Comparison of ENCODE assay signal across 8 cellular contexts in the genomic region with DNA sequence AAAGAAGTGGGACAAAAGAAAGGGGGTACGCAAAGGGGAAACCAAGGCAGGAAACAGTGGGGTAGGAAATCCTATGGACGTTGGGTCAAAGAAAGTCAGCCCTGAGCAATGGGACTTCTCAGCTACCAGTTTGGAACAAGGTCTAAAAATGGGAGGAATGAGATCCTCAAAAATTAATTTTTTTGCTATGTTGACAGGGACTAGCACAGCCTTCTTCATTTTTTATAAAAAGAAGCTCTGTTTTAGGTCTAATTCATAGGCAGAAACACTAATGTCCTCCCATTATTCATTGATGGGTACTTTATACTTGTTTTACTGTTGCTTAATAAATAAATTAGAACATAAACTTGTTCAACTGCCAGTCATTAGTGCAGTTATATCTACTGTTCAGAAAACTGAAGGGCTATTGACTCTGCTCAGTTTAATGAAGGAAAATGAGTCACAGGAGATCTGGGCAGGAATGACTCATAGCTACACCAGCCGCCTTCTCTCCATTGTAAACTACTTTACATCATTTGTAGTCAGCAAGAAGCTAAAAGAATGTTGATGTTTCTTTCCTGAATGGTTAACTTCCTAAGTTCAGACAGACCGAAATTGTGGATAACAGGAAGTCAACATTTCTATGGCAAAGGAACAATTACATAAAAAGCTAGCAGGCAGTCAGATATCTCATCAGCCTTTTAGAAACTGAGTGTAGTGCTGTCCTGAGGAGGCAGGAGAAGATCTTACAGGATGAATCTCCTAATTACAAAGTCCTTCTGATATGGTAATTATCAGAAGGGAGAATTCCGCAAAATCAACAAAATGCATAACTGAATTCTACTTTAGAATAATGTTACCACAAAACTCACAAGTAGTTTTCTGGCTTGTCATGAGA.
DNase-seq lines count a peak whose midpoint lies in the region; ATAC-seq and TF ChIP-seq lines count a peak whose summit lies in the region.

No MANE protein-coding gene starts in this region.

- POLR2A ChIA-PET in IMR-90 (lab: Charles Lee; ENCODE audit: unreplicated experiment): no interaction called here

- in situ Hi-C loops in IMR-90 (cut with MboI; ENCODE audit: low sequenced_read_pairs): no loop called here

- H3K4me3 ChIP-seq in IMR-90 (ENCODE audit: insufficient read depth, low read depth, low read length) (no peak overlapping the region), mesendoderm (ENCODE audit: low read length) (no peak overlapping the region)

- H2BK5ac ChIP-seq in IMR-90 (ENCODE audit: low read depth, low read length, poor library complexity, severe bottlenecking) (no peak overlapping the region), mesendoderm (ENCODE audit: low read length) (no peak overlapping the region)

- DNase-seq in COLO829 (ENCODE audit: low spot score): peak; percentile 81
- peak; percentile 93 for DNase-seq in IMR-90
- DNase-seq in dermis blood vessel endothelial cell: peak; percentile 96
- DNase-seq in mesendoderm: peak; percentile 65
- DNase-seq in NCI-H1694 treated with DMSO at 0.1 percent for 48 hours (lab: John Stamatoyannopoulos, UW): no peak
- DNase-seq in NCI-H2107 (lab: John Stamatoyannopoulos, UW): no peak

- H2AK9ac ChIP-seq in IMR-90 (replicated peaks; ENCODE audit: low read depth, low read length, poor library complexity): no peak overlapping the region

- no peaks in the 10 kb centered on the region for H3K79me2 ChIP-seq in mesendoderm (ENCODE audit: control insufficient read depth, insufficient read depth, low read length)

- CTCF ChIA-PET in IMR-90 (lab: Yijun Ruan, JAX): no interaction called here

- H2BK15ac ChIP-seq in IMR-90 (ENCODE audit: low read depth, low read length): peak overlapping the region; percentile 64; the same call in 1 of the 3 replicates
- H2BK15ac ChIP-seq in mesendoderm (replicated peaks; ENCODE audit: low read depth): no peak overlapping the region

- H4K91ac ChIP-seq in IMR-90 (ENCODE audit: insufficient read depth, low read depth, low read length): no peak overlapping the region

- H3K27ac ChIP-seq in IMR-90 (ENCODE audit: insufficient read depth, low read length): no peak overlapping the region
- H3K27ac ChIP-seq in mesendoderm (ENCODE audit: low read depth, low read length): no peak overlapping the region

- no peak for TF ChIP-seq POLR2A in IMR-90 (IDR thresholded peaks at IDR 0.05; ENCODE audit: low read depth, low read length)

- H3K36me3 ChIP-seq in IMR-90 (ENCODE audit: control insufficient read depth, insufficient read depth, low read length) (no peaks in the 10 kb centered on the region), mesendoderm (ENCODE audit: control insufficient read depth, insufficient read depth, low read length) (no peaks in the 10 kb centered on the region)

- no peak overlapping the region for H3K23ac ChIP-seq in IMR-90 (ENCODE audit: low read depth, low read length)
- no peak overlapping the region for H3K23ac ChIP-seq in mesendoderm (ENCODE audit: low read length)

- no peak overlapping the region for H3K14ac ChIP-seq in IMR-90 (replicated peaks; ENCODE audit: low read depth, low read length)

- 67% methylated on average over 2 of the region's 5 CpGs; no CpG with 5 or more reads in 1 of the 2 experiments for WGBS in IMR-90 (ENCODE audit: extremely low coverage in 2 of 2, insufficient read length in 1 of 2), 2 experiments
- no CpG with 5 or more reads among the region's 5 CpGs for WGBS in mesendoderm (ENCODE audit: extremely low coverage, insufficient coverage, low lambda C conversion rate)

- no peak for TF ChIP-seq RAD21 in IMR-90 (IDR thresholded peaks at IDR 0.05; ENCODE audit: low read length)

- peak overlapping the region; percentile 61; the same call in 1 of the 2 replicates for H2BK20ac ChIP-seq in IMR-90 (ENCODE audit: low read depth, low read length)

- H3K18ac ChIP-seq in IMR-90 (ENCODE audit: low read depth, low read length): peak overlapping the region; percentile 50; the same call in 1 of the 2 replicates
- H3K18ac ChIP-seq in mesendoderm (ENCODE audit: low read length): no peak overlapping the region

- H3K27me3 ChIP-seq in IMR-90 (ENCODE audit: control insufficient read depth, insufficient read depth, low read length): no peaks in the 10 kb centered on the region
- H3K27me3 ChIP-seq in mesendoderm (ENCODE audit: insufficient read depth, low read length, poor library complexity): no peaks in the 10 kb centered on the region

- no peaks in the 10 kb centered on the region for H4K20me1 ChIP-seq in IMR-90 (ENCODE audit: insufficient read depth, low read length)

- no peaks in the 10 kb centered on the region for H3K4me1 ChIP-seq in IMR-90 (ENCODE audit: control insufficient read depth, insufficient read depth, low read length)
- H3K4me1 ChIP-seq in mesendoderm (ENCODE audit: control insufficient read depth, low read depth, low read length): no peaks in the 10 kb centered on the region

- H3K4ac ChIP-seq in IMR-90 (ENCODE audit: low read depth, low read length) (no peak overlapping the region), mesendoderm (ENCODE audit: low read depth, low read length) (no peak overlapping the region)

- ATAC-seq in IMR-90 (ENCODE audit: low read depth): peak; percentile 99
- ATAC-seq in HG02610 (IDR thresholded peaks at IDR 0.05; ENCODE audit: unreplicated experiment): no peak
- no peak for ATAC-seq in HG02588 (IDR thresholded peaks at IDR 0.05; ENCODE audit: unreplicated experiment)

- dilution Hi-C loops in IMR-90 (cut with HindIII; ENCODE audit: low sequenced_read_pairs, unreplicated experiment): no loop called here

- peak overlapping the region; percentile 54; the same call in 1 of the 2 replicates for H2AK5ac ChIP-seq in IMR-90 (ENCODE audit: low read depth, low read length)
- H2AK5ac ChIP-seq in mesendoderm (ENCODE audit: low read length): no peak overlapping the region

- H3K4me2 ChIP-seq in IMR-90 (ENCODE audit: low read depth, low read length): no peak overlapping the region
- H3K4me2 ChIP-seq in mesendoderm (ENCODE audit: low read length): no peak overlapping the region

- H3K79me1 ChIP-seq in IMR-90 (ENCODE audit: low read depth in 1 of 2, low read length in 2 of 2) (no peaks in the 10 kb centered on the region), mesendoderm (ENCODE audit: low read length) (no peaks in the 10 kb centered on the region)

- H4K8ac ChIP-seq in IMR-90 (ENCODE audit: low read depth in 2 of 2, low read length in 2 of 2) (no peak overlapping the region; a peak in 1 of 4 replicates), mesendoderm (ENCODE audit: low read depth, low read length) (no peak overlapping the region)

- no TSS peak for BruUV-seq in IMR-90 (replicated peaks; lab: Mats Ljungman, UMichigan)

- no peak overlapping the region for H3K9ac ChIP-seq in IMR-90 (ENCODE audit: low read depth, low read length)
- H3K9ac ChIP-seq in mesendoderm (ENCODE audit: low read length): no peak overlapping the region

- H3K56ac ChIP-seq in IMR-90 (ENCODE audit: extremely low read depth, insufficient read depth, low read length) (no peak overlapping the region), mesendoderm (ENCODE audit: low read length) (no peak overlapping the region)

- no peak for TF ChIP-seq CTCF in IMR-90 (conservative IDR thresholded peaks at IDR 0.05; ENCODE audit: low read depth, low read length)

- H2AFZ ChIP-seq in IMR-90 (replicated peaks; ENCODE audit: low read length, poor library complexity): no peak overlapping the region

- H2BK120ac ChIP-seq in IMR-90 (ENCODE audit: low read depth, low read length): no peak overlapping the region
- H2BK120ac ChIP-seq in mesendoderm (ENCODE audit: low read depth, low read length): no peak overlapping the region

- intact Hi-C loops in IMR-90 (cut with micrococcal nuclease): no loop called here

- no peaks in the 10 kb centered on the region; the same call in 1 of the 2 replicates for H3K9me1 ChIP-seq in IMR-90 (ENCODE audit: insufficient read depth, low read length)

- H4K5ac ChIP-seq in IMR-90 (ENCODE audit: low read depth, low read length): no peak overlapping the region
- H4K5ac ChIP-seq in mesendoderm (ENCODE audit: low read length): no peak overlapping the region

- no peaks in the 10 kb centered on the region for H3K9me3 ChIP-seq in IMR-90 (ENCODE audit: control insufficient read depth, insufficient read depth, low read length)

TF ChIP-seq in IMR-90, 13 proteins besides CTCF, POLR2A, EP300 and RAD21 (continues in another document):
- TF ChIP-seq, protein P1, sequence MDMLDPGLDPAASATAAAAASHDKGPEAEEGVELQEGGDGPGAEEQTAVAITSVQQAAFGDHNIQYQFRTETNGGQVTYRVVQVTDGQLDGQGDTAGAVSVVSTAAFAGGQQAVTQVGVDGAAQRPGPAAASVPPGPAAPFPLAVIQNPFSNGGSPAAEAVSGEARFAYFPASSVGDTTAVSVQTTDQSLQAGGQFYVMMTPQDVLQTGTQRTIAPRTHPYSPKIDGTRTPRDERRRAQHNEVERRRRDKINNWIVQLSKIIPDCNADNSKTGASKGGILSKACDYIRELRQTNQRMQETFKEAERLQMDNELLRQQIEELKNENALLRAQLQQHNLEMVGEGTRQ (IDR thresholded peaks at IDR 0.05; ENCODE audit: low read depth, low read length): no peak
- TF ChIP-seq ELK1 (IDR thresholded peaks at IDR 0.05; ENCODE audit: borderline replicate concordance, low read depth, low read length): no peak
- no peak for TF ChIP-seq CHD1 (IDR thresholded peaks at IDR 0.05; ENCODE audit: low read depth, low read length)
- TF ChIP-seq MXI1 (IDR thresholded peaks at IDR 0.05; ENCODE audit: borderline replicate concordance, low read depth, low read length): no peak
- TF ChIP-seq MAFK (IDR thresholded peaks at IDR 0.05; ENCODE audit: low read depth, low read length): 0 out of 2 replicates have a peak, but pooled peaks have one; percentile 21
- peak; percentile 34; the same call in 1 of the 2 replicates for TF ChIP-seq BHLHE40 (IDR thresholded peaks at IDR 0.05; ENCODE audit: low read depth, low read length)
- TF ChIP-seq FOS (IDR thresholded peaks at IDR 0.05; ENCODE audit: low read depth, low read length): peak; percentile 97
- no peak for TF ChIP-seq MAZ (IDR thresholded peaks at IDR 0.05; ENCODE audit: borderline replicate concordance, low read depth, low read length)
- no peak for TF ChIP-seq NFE2L2 (IDR thresholded peaks at IDR 0.05; ENCODE audit: low read depth, low read length)
- TF ChIP-seq SMC3 (IDR thresholded peaks at IDR 0.05; ENCODE audit: low read depth, low read length): no peak
- no peak for TF ChIP-seq RCOR1 (IDR thresholded peaks at IDR 0.05; ENCODE audit: insufficient replicate concordance, low read length)
- TF ChIP-seq CEBPB (IDR thresholded peaks at IDR 0.05; ENCODE audit: low read depth, low read length): no peak

Comparison
In these comparisons a context has a peak if more than half of its experiments do, and no peak if none do; other contexts are left out.
1. DNase-seq: peak in COLO829 (single experiment), IMR-90 (single experiment), dermis blood vessel endothelial cell (single experiment) and mesendoderm (single experiment); none in NCI-H1694 treated with DMSO at 0.1 percent for 48 hours (single experiment) and NCI-H2107 (single experiment).